In the genomic region with DNA sequence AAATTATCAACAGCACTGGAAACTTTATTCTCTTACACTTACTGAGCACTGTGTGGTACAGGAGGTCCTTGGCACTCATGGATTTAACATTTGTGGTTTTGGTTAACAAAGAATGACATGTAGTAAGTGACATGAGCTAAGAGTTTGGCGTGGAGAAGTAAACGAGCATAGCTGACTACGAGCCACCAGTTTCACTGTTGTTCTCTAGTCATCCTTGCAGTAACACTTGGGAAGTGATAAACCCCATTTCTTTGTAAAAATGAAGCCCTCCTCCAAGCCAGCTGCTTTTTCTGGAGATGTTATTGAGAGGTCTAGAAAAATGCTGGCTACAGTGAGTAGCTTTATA, we compare ENCODE assay signal across 1 cellular context.
TF ChIP-seq lines count a peak whose summit lies in the region.

No MANE protein-coding gene starts in this region.

TF ChIP-seq in K562, 482 proteins besides CTCF, POLR2A, EP300 and RAD21 (continued from another document):
- TF ChIP-seq, protein P1, sequence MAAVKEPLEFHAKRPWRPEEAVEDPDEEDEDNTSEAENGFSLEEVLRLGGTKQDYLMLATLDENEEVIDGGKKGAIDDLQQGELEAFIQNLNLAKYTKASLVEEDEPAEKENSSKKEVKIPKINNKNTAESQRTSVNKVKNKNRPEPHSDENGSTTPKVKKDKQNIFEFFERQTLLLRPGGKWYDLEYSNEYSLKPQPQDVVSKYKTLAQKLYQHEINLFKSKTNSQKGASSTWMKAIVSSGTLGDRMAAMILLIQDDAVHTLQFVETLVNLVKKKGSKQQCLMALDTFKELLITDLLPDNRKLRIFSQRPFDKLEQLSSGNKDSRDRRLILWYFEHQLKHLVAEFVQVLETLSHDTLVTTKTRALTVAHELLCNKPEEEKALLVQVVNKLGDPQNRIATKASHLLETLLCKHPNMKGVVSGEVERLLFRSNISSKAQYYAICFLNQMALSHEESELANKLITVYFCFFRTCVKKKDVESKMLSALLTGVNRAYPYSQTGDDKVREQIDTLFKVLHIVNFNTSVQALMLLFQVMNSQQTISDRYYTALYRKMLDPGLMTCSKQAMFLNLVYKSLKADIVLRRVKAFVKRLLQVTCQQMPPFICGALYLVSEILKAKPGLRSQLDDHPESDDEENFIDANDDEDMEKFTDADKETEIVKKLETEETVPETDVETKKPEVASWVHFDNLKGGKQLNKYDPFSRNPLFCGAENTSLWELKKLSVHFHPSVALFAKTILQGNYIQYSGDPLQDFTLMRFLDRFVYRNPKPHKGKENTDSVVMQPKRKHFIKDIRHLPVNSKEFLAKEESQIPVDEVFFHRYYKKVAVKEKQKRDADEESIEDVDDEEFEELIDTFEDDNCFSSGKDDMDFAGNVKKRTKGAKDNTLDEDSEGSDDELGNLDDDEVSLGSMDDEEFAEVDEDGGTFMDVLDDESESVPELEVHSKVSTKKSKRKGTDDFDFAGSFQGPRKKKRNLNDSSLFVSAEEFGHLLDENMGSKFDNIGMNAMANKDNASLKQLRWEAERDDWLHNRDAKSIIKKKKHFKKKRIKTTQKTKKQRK (IDR thresholded peaks at IDR 0.05; ENCODE audit: borderline replicate concordance, low read depth, low read length), result no peak
- TF ChIP-seq LEF1 (IDR thresholded peaks at IDR 0.05) (no peak), THRAP3 (IDR thresholded peaks at IDR 0.05; ENCODE audit: borderline replicate concordance) (no peak), HDAC2 (IDR thresholded peaks at IDR 0.05) (no peak), ZNF134 (CRISPR knock-in tag; conservative IDR thresholded peaks at IDR 0.05) (no peak), RBM25 (IDR thresholded peaks at IDR 0.05; ENCODE audit: low read depth, low read length, severe bottlenecking) (no peak), CEBPB (tag; IDR thresholded peaks at IDR 0.05) (no peak), ARHGAP35 (IDR thresholded peaks at IDR 0.05; ENCODE audit: partially characterized antibody) (no peak), EZH2 (IDR thresholded peaks at IDR 0.05; ENCODE audit: borderline replicate concordance, low read depth, low read length) (no peak)
- TF ChIP-seq, protein P2, sequence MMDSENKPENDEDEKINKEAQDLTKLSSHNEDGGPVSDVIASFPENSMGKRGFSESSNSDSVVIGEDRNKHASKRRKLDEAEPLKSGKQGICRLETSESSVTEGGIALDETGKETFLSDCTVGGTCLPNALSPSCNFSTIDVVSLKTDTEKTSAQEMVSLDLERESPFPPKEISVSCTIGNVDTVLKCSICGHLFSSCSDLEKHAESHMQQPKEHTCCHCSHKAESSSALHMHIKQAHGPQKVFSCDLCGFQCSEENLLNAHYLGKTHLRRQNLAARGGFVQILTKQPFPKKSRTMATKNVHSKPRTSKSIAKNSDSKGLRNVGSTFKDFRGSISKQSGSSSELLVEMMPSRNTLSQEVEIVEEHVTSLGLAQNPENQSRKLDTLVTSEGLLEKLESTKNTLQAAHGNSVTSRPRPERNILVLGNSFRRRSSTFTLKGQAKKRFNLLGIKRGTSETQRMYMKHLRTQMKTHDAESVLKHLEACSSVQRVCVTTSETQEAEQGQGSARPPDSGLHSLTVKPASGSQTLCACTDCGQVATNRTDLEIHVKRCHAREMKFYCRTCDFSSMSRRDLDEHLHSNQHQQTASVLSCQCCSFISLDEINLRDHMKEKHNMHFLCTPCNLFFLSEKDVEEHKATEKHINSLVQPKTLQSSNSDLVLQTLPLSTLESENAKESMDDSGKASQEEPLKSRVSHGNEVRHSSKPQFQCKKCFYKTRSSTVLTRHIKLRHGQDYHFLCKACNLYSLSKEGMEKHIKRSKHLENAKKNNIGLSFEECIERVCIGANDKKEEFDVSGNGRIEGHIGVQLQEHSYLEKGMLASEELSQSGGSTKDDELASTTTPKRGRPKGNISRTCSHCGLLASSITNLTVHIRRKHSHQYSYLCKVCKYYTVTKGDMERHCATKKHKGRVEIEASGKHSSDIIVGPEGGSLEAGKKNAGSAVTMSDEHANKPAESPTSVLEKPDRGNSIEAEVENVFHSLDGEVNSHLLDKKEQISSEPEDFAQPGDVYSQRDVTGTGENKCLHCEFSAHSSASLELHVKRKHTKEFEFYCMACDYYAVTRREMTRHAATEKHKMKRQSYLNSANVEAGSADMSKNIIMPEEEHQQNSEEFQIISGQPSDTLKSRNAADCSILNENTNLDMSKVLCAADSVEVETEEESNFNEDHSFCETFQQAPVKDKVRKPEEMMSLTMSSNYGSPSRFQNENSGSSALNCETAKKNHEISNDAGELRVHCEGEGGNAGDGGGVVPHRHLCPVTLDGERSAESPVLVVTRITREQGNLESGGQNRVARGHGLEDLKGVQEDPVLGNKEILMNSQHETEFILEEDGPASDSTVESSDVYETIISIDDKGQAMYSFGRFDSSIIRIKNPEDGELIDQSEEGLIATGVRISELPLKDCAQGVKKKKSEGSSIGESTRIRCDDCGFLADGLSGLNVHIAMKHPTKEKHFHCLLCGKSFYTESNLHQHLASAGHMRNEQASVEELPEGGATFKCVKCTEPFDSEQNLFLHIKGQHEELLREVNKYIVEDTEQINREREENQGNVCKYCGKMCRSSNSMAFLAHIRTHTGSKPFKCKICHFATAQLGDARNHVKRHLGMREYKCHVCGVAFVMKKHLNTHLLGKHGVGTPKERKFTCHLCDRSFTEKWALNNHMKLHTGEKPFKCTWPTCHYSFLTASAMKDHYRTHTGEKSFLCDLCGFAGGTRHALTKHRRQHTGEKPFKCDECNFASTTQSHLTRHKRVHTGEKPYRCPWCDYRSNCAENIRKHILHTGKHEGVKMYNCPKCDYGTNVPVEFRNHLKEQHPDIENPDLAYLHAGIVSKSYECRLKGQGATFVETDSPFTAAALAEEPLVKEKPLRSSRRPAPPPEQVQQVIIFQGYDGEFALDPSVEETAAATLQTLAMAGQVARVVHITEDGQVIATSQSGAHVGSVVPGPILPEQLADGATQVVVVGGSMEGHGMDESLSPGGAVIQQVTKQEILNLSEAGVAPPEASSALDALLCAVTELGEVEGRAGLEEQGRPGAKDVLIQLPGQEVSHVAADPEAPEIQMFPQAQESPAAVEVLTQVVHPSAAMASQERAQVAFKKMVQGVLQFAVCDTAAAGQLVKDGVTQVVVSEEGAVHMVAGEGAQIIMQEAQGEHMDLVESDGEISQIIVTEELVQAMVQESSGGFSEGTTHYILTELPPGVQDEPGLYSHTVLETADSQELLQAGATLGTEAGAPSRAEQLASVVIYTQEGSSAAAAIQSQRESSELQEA (IDR thresholded peaks at IDR 0.05; ENCODE audit: low read depth), result no peak
- TF ChIP-seq, protein P3, sequence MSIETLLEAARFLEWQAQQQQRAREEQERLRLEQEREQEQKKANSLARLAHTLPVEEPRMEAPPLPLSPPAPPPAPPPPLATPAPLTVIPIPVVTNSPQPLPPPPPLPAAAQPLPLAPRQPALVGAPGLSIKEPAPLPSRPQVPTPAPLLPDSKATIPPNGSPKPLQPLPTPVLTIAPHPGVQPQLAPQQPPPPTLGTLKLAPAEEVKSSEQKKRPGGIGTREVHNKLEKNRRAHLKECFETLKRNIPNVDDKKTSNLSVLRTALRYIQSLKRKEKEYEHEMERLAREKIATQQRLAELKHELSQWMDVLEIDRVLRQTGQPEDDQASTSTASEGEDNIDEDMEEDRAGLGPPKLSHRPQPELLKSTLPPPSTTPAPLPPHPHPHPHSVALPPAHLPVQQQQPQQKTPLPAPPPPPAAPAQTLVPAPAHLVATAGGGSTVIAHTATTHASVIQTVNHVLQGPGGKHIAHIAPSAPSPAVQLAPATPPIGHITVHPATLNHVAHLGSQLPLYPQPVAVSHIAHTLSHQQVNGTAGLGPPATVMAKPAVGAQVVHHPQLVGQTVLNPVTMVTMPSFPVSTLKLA (conservative IDR thresholded peaks at IDR 0.05), result no peak
